ENCODE assay signal across 8 cellular contexts in the genomic region with DNA sequence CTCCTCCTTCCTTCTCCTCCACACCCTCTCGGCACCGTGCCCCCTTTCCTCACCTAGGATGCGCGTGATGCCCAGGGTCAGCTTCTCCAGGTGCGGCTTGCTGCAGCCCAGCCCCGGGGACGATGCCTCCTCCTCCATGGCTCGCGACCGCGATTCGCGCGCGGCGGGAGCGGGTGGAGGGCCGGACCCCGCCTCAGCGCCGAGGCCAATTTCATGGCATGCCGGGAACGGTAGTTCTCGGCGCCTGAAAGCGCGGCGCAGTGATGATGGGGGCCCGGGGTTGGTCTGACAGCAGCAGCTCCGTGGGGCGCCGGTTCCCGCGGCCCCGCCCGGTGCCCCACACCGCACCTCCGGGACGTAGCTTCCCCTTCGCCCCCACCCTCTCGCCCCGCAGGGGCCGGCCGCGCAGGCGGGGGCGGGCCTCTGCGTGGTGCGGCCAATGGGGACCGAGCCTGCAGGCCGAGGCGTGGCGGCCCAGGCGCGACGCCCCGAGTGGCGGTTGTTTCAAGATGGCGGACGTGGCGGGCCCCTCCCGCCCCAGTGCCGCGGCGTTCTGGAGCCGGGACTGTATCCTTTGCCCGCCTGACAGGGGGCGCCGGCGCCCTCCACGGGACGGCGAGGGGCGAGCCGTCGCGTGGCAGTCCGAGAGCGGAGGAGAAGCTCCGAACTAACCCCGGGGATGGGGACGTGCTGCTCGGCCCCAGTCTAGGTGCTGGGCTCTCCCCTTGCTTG. TPM values are rescaled to one million over a fixed set of nuclear protein-coding genes. Genes with fewer than 3 reads are reported as not detected.
DNase-seq lines count a peak whose midpoint lies in the region; ATAC-seq and TF ChIP-seq lines count a peak whose summit lies in the region.

TSS of gene KIAA1328 (plus strand) at position 498 of the 732 bp plus-strand sequence. CDS start at position 510, 12 bp downstream.
TSS of gene TPGS2 (minus strand) at position 373 of the 732 bp plus-strand sequence. CDS start at position 138, 235 bp downstream.

- intact Hi-C loops in heart left ventricle (cut with DNase I), result no loop called here
- intact Hi-C loops in upper lobe of right lung (cut with DNase I), result no loop called here

- peaks cover 20% of the 10 kb centered on the region for H3K4me1 Mint-ChIP-seq in progenitor cell of endocrine pancreas (ENCODE audit: low read depth)

- H3K4me3 ChIP-seq in GM12875 (ENCODE audit: low read depth, low read length) (peak within 1 kb of the TSS; percentile 58), adipocyte (ENCODE audit: low read length) (peak within 1 kb of the TSS; percentile 93), heart left ventricle (peak within 1 kb of the TSS; percentile 77 to 97 (median 85)), upper lobe of right lung (peak within 1 kb of the TSS; percentile 95)

- no peaks in the 10 kb centered on the region for H3K9me3 Mint-ChIP-seq in progenitor cell of endocrine pancreas (ENCODE audit: low read depth)

- H3K4me1 ChIP-seq in adipocyte (ENCODE audit: control insufficient read depth, insufficient read depth, low read length), result peaks cover 13% of the 10 kb centered on the region
- peaks cover 0 to 22% (median 11%) of the 10 kb centered on the region in 12 donors for H3K4me1 ChIP-seq in heart left ventricle
- peaks cover 6% of the 10 kb centered on the region for H3K4me1 ChIP-seq in upper lobe of right lung

- TF ChIP-seq CTCF in GM12875 (IDR thresholded peaks at IDR 0.05; ENCODE audit: borderline replicate concordance, insufficient read depth, low read depth, low read length) (peak; percentile 51; the same call in 1 of the 2 replicates), heart left ventricle (IDR thresholded peaks at IDR 0.05) (peak in 11 of 12 donors; percentile 11 to 64 (median 40)), progenitor cell of endocrine pancreas (IDR thresholded peaks at IDR 0.05; ENCODE audit: unreplicated experiment) (peak; percentile 68), upper lobe of right lung (IDR thresholded peaks at IDR 0.05) (peak; percentile 52)

- WGBS in heart left ventricle, 4 donors, result 0 to 1% (median 0%) methylated on average over 28 to 83 of the region's 83 CpGs

- peak within 1 kb of the TSS; percentile 97 for H3K27ac Mint-ChIP-seq in progenitor cell of endocrine pancreas

- DNase-seq in NCI-H128 (lab: John Stamatoyannopoulos, UW; ENCODE audit: unreplicated experiment) (peak; percentile 86), SW 1271 (lab: John Stamatoyannopoulos, UW) (peak; percentile 77 to 83), adipocyte (ENCODE audit: low read depth) (peak; percentile 94), heart left ventricle (peak; percentile 84 to 94 (median 87)), progenitor cell of endocrine pancreas (ENCODE audit: low spot score, unreplicated experiment) (peak; percentile 73), upper lobe of right lung (peak; percentile 95)

- peak within 1 kb of the TSS; percentile 36 to 86 (median 70) for H3K27ac ChIP-seq in heart left ventricle
- H3K27ac ChIP-seq in upper lobe of right lung, result peak within 1 kb of the TSS; percentile 82

- H3K27me3 Mint-ChIP-seq in progenitor cell of endocrine pancreas, result no peaks in the 10 kb centered on the region

- peak; percentile 94 for ATAC-seq in HG02759 (IDR thresholded peaks at IDR 0.05; ENCODE audit: unreplicated experiment)
- ATAC-seq in heart left ventricle, result peak; percentile 93 to 99 (median 98)
- peak; percentile 97 for ATAC-seq in upper lobe of right lung

- H3K4me3 Mint-ChIP-seq in progenitor cell of endocrine pancreas (ENCODE audit: low read depth), result peak within 1 kb of the TSS; percentile 97

- H3K27me3 ChIP-seq in adipocyte (replicated peaks; ENCODE audit: control insufficient read depth, insufficient read depth, low read length) (no peaks in the 10 kb centered on the region), heart left ventricle (no peaks in the 10 kb centered on the region), upper lobe of right lung (no peaks in the 10 kb centered on the region)

- H3K36me3 ChIP-seq in adipocyte (ENCODE audit: control insufficient read depth, insufficient read depth, low read length, severe bottlenecking), result no peaks in the 10 kb centered on the region
- no peaks in the 10 kb centered on the region for H3K36me3 ChIP-seq in heart left ventricle
- H3K36me3 ChIP-seq in upper lobe of right lung, result peaks cover 4% of the 10 kb centered on the region

- TF ChIP-seq POLR2A in heart left ventricle (IDR thresholded peaks at IDR 0.05), result peak in 1 of 2 donors; percentile 65

- peak within 1 kb of the TSS; percentile 86 for H3K9ac ChIP-seq in adipocyte (ENCODE audit: low read length)

- H3K9me3 ChIP-seq in adipocyte (ENCODE audit: control insufficient read depth, low read length), result no peaks in the 10 kb centered on the region
- H3K9me3 ChIP-seq in heart left ventricle, result no peaks in the 10 kb centered on the region
- no peaks in the 10 kb centered on the region for H3K9me3 ChIP-seq in upper lobe of right lung

- peaks cover 11% of the 10 kb centered on the region for H3K36me3 Mint-ChIP-seq in progenitor cell of endocrine pancreas (ENCODE audit: insufficient read depth)

RNA-seq across cellular contexts. Expression of gene KIAA1328, which starts in this region (rescaled TPM):
- total RNA-seq in heart left ventricle, result 1 to 10 TPM; 3.7 to 6.4 (median 4.4) TPM
- 1 to 10 TPM; 1.4 to 3.5 TPM for polyA plus RNA-seq in heart left ventricle
- 12.4 and 15.9 TPM in 2 replicates for total RNA-seq in progenitor cell of endocrine pancreas
- 11.9 TPM for total RNA-seq in upper lobe of right lung

RNA-seq across cellular contexts. Expression of gene TPGS2, which starts in this region (rescaled TPM):
- total RNA-seq in heart left ventricle, result 10 to 100 TPM; 22.2 to 67.6 (median 36.5) TPM
- polyA plus RNA-seq in heart left ventricle, result 10 to 100 TPM; 12.5 to 38.3 TPM
- 127 and 129 TPM in 2 replicates for total RNA-seq in progenitor cell of endocrine pancreas
- 57.6 TPM for total RNA-seq in upper lobe of right lung

Comparison
In these comparisons a context has a peak if more than half of its experiments do, and no peak if none do; other contexts are left out.
1. Peak in every context shown above with its lines: DNase-seq, ATAC-seq, H3K4me3 ChIP-seq and H3K27ac ChIP-seq.